8 cellular contexts compared by ENCODE assay signal in the genomic region with DNA sequence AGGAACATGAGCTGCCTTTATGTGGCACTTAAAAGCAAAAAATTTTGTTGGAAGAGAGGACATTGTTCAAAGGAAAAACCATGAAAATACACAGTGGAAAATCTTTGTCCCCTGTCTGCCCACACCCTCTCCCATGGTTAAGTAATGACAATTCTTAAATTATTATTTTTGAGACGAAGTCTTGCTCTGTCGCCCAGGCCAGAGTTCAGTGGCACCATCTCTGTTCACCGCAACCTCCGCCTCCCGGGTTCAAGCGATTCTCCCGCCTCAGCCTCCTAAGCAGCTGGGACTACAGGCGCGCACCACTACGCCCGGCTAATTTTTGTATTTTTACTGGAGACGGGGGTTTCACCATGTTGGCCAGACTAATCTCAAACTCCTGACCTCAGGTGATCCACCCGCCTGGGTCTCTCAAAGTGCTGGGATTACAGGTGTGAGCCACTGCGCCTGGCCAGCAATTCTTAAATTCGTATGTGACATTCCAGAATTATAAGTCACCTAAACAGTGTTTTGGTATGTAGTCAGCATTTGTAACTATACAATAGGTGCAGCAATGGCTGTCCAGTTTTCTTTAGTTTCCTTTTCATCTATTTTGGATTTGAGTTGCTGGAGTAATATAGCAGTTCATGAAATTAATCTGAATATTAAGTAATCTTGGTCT. TPM values are rescaled to one million over a fixed set of nuclear protein-coding genes. Genes with fewer than 3 reads are reported as not detected.
A peak's percentile ranks its signal among the peaks of the same experiment; 100 is the strongest.
DNase-seq lines count a peak whose midpoint lies in the region; ATAC-seq, FAIRE-seq and TF ChIP-seq lines count a peak whose summit lies in the region.

No MANE protein-coding gene starts in this region.

- POLR2A ChIA-PET in CD4-positive, alpha-beta memory T cell (lab: Charles Lee; ENCODE audit: partially characterized antibody): interaction anchor here (0.8 to 3.6 kb wide), 4 partner anchors 75 to 789 kb away, joined by 3 to 37 read pairs (median 6); partner anchors contain the start of genes CAGE1, EEF1E1, RIOK1 and SNRNP48
- POLR2A ChIA-PET in H1 (lab: Charles Lee; ENCODE audit: partially characterized antibody): interaction anchor here (0.8 to 1.3 kb wide), 2 partner anchors 10 to 22 kb away, joined by 3 read pairs; no protein-coding TSS in a partner anchor

- no peak overlapping the region for H2BK15ac ChIP-seq in H1 (ENCODE audit: low read length)

- no peak overlapping the region for H2AK5ac ChIP-seq in H1 (ENCODE audit: low read depth, low read length)

- peak overlapping the region; percentile 83 to 95 (median 93) for H3K27ac Mint-ChIP-seq in CD4-positive, alpha-beta memory T cell
- H3K27ac Mint-ChIP-seq in osteocyte (ENCODE audit: unreplicated experiment): peak overlapping the region; percentile 97

- peak overlapping the region in 1 of 2 donors; percentile 95 for H3K4me3 ChIP-seq in CD4-positive, alpha-beta memory T cell (ENCODE audit: low read length in 2 of 2)
- H3K4me3 ChIP-seq in NT2/D1 (ENCODE audit: insufficient read length, low read depth): peak overlapping the region; percentile 82
- peak overlapping the region; percentile 2 to 84 (median 49); a peak in 6 of 8 replicates for H3K4me3 ChIP-seq in H1 (ENCODE audit: extremely low read depth in 1 of 4, insufficient read depth in 2 of 4, low read depth in 3 of 4, low read length in 4 of 4)

- H3K9me3 ChIP-seq in CD4-positive, alpha-beta memory T cell (ENCODE audit: control insufficient read depth in 1 of 2, low read length in 2 of 2): no peaks in the 10 kb centered on the region
- H3K9me3 ChIP-seq in NT2/D1 (ENCODE audit: insufficient read depth, low read length): no peaks in the 10 kb centered on the region
- H3K9me3 ChIP-seq in H1 (ENCODE audit: insufficient read depth in 2 of 2, low read depth in 1 of 2, low read length in 1 of 2): no peaks in the 10 kb centered on the region

- peak overlapping the region; percentile 91 to 100 (median 96) for H3K4me3 Mint-ChIP-seq in CD4-positive, alpha-beta memory T cell
- H3K4me3 Mint-ChIP-seq in osteocyte (ENCODE audit: unreplicated experiment): peak overlapping the region; percentile 91

- DNase-seq in CD4-positive, alpha-beta memory T cell: no peak
- no peak for DNase-seq in NT2/D1 (ENCODE audit: low read depth, low spot score)
- no peak for DNase-seq in H1 (ENCODE audit: low read depth in 1 of 2, low spot score in 2 of 2)
- no peak for DNase-seq in osteocyte (ENCODE audit: extremely low spot score, unreplicated experiment)
- no peak for DNase-seq in NCI-H510A treated with DMSO at 0.1 percent for 48 hours (lab: John Stamatoyannopoulos, UW)

- peaks cover 0 to 6% of the 10 kb centered on the region in 2 experiments for H4K20me1 ChIP-seq in H1 (replicated peaks in 1 of 2; ENCODE audit: control insufficient read depth in 1 of 2, insufficient read depth in 2 of 2, low read length in 2 of 2)

- TF ChIP-seq CTCF in H1 (IDR thresholded peaks at IDR 0.05; ENCODE audit: control extremely low read depth in 1 of 3, insufficient read depth in 1 of 3, low read depth in 1 of 3, low read length in 3 of 3) (no peak), osteocyte (IDR thresholded peaks at IDR 0.05) (no peak)

- peaks cover 5% of the 10 kb centered on the region for H3K36me3 ChIP-seq in CD4-positive, alpha-beta memory T cell (ENCODE audit: insufficient read depth, low read length)
- H3K36me3 ChIP-seq in NT2/D1 (ENCODE audit: insufficient read depth, insufficient read length, low read length) (peaks cover 19% of the 10 kb centered on the region), H1 (ENCODE audit: control insufficient read depth in 2 of 4, insufficient read depth in 4 of 4, low read length in 3 of 4) (peaks cover 4 to 14% (median 10%) of the 10 kb centered on the region in 4 experiments)

- peaks cover 0 to under 1% of the 10 kb centered on the region in 2 donors for H3K27me3 Mint-ChIP-seq in CD4-positive, alpha-beta memory T cell
- H3K27me3 Mint-ChIP-seq in osteocyte (ENCODE audit: unreplicated experiment): no peaks in the 10 kb centered on the region

- H3K9ac ChIP-seq in NT2/D1 (ENCODE audit: insufficient read length, low read depth): peak overlapping the region; percentile 38
- peak overlapping the region in 3 of 4 experiments; percentile 27 to 77 (median 61); a peak in 4 of 7 replicates for H3K9ac ChIP-seq in H1 (replicated peaks in 1 of 4; ENCODE audit: extremely low read depth in 1 of 4, low read depth in 3 of 4, low read length in 3 of 4)

- no peak overlapping the region for H2BK5ac ChIP-seq in H1 (ENCODE audit: low read depth, low read length)

- H3K79me1 ChIP-seq in H1 (ENCODE audit: low read depth, low read length): no peaks in the 10 kb centered on the region

- H3K27ac ChIP-seq in CD4-positive, alpha-beta memory T cell (ENCODE audit: low read depth, low read length): peak overlapping the region; percentile 77
- no peak overlapping the region for H3K27ac ChIP-seq in H1 (ENCODE audit: low read depth, low read length)

- no peak for FAIRE-seq in H1 (lab: Jason Lieb, UNC)

- H3K14ac ChIP-seq in H1 (ENCODE audit: insufficient read length): no peak overlapping the region

- peaks cover 0 to 30% of the 10 kb centered on the region in 2 experiments; a peak in 3 of 4 replicates for H3K79me2 ChIP-seq in H1 (ENCODE audit: control insufficient read depth in 1 of 2, insufficient read depth in 2 of 2, low read length in 2 of 2)

- H4K8ac ChIP-seq in H1 (ENCODE audit: extremely low read depth, insufficient read depth, low read length): no peak overlapping the region; the same call in 1 of the 2 replicates

- peak overlapping the region; percentile 10 for H2BK120ac ChIP-seq in H1 (replicated peaks; ENCODE audit: low read depth, low read length)

- peaks cover 4% of the 10 kb centered on the region; the same call in 1 of the 2 replicates for H3K23me2 ChIP-seq in H1 (ENCODE audit: low read depth, low read length)

- no peaks in the 10 kb centered on the region for H3K9me3 Mint-ChIP-seq in CD4-positive, alpha-beta memory T cell
- H3K9me3 Mint-ChIP-seq in osteocyte (ENCODE audit: unreplicated experiment): no peaks in the 10 kb centered on the region

- no peak overlapping the region for H3K23ac ChIP-seq in H1 (ENCODE audit: insufficient read length)

- ATAC-seq in HG02981 (IDR thresholded peaks at IDR 0.05; ENCODE audit: unreplicated experiment) (no peak), GM19397 (IDR thresholded peaks at IDR 0.05; ENCODE audit: unreplicated experiment) (no peak), HG03469 (IDR thresholded peaks at IDR 0.05; ENCODE audit: unreplicated experiment) (no peak)

- no peak overlapping the region for H3K18ac ChIP-seq in H1 (ENCODE audit: extremely low read depth, low read length)

- H2AFZ ChIP-seq in H1 (ENCODE audit: low read length): peak overlapping the region; percentile 85; the same call in 1 of the 2 replicates

- TF ChIP-seq POLR2A in H1 (IDR thresholded peaks at IDR 0.05; ENCODE audit: control extremely low read depth in 1 of 2, low read depth in 2 of 2, low read length in 2 of 2): no peak

- TF ChIP-seq RAD21 in H1 (IDR thresholded peaks at IDR 0.05 in 1 of 2, conservative IDR thresholded peaks at IDR 0.05 in 1 of 2; ENCODE audit: low read depth in 2 of 2, low read length in 2 of 2): no peak

- H2BK12ac ChIP-seq in H1 (ENCODE audit: low read depth, low read length): no peak overlapping the region

- H3K4me2 ChIP-seq in H1 (ENCODE audit: insufficient read depth in 1 of 2, low read depth in 2 of 2, low read length in 2 of 2): peak overlapping the region; percentile 61 to 79

- no peak overlapping the region for H2BK20ac ChIP-seq in H1 (ENCODE audit: low read length)

- H3K27me3 ChIP-seq in CD4-positive, alpha-beta memory T cell (ENCODE audit: insufficient read depth, low read length): no peaks in the 10 kb centered on the region
- H3K27me3 ChIP-seq in NT2/D1 (ENCODE audit: insufficient read depth, insufficient read length) (no peaks in the 10 kb centered on the region), H1 (replicated peaks in 1 of 4; ENCODE audit: control insufficient read depth in 3 of 4, extremely low read depth in 1 of 4, insufficient read depth in 3 of 4, low read length in 3 of 4) (no peaks in the 10 kb centered on the region)

- peak overlapping the region; percentile 63 for H3K4ac ChIP-seq in H1 (replicated peaks; ENCODE audit: insufficient read length, low read depth, low read length)

- WGBS in H1 (ENCODE audit: extremely low coverage in 1 of 2, insufficient coverage in 1 of 2, insufficient read length in 1 of 2, insufficient replicate concordance in 2 of 2, low coverage in 1 of 2, low lambda C conversion rate in 2 of 2, missing lambda C conversion rate in 1 of 2), 2 experiments: 84% methylated on average over 15 of the region's 15 CpGs; no CpG with 5 or more reads in 1 of the 2 experiments

- H3K56ac ChIP-seq in H1 (replicated peaks; ENCODE audit: insufficient read length, low read depth, low read length): no peak overlapping the region

- peaks cover 45% of the 10 kb centered on the region for H3K4me1 ChIP-seq in CD4-positive, alpha-beta memory T cell (ENCODE audit: insufficient read depth, low read length)
- H3K4me1 ChIP-seq in NT2/D1 (ENCODE audit: insufficient read depth, insufficient read length) (no peaks in the 10 kb centered on the region), H1 (replicated peaks in 1 of 4; ENCODE audit: control insufficient read depth in 3 of 4, insufficient read depth in 4 of 4, low read length in 3 of 4) (no peaks in the 10 kb centered on the region; a peak in 1 of 7 replicates)

- peaks cover 27 to 54% (median 41%) of the 10 kb centered on the region in 4 donors for H3K4me1 Mint-ChIP-seq in CD4-positive, alpha-beta memory T cell
- H3K4me1 Mint-ChIP-seq in osteocyte (ENCODE audit: unreplicated experiment): peaks cover 38% of the 10 kb centered on the region

- H3K36me3 Mint-ChIP-seq in CD4-positive, alpha-beta memory T cell: peaks cover 11 to 23% of the 10 kb centered on the region in 2 donors
- H3K36me3 Mint-ChIP-seq in osteocyte (ENCODE audit: unreplicated experiment): peaks cover 15% of the 10 kb centered on the region

- peak overlapping the region; percentile 89 for H4K5ac ChIP-seq in H1 (ENCODE audit: insufficient read length, low read depth, low read length)

- intact Hi-C loops in CD4-positive, alpha-beta memory T cell (cut with micrococcal nuclease): loop anchor here (1.0 to 10.0 kb wide), 4 partner anchors 76 to 1121 kb away; partner anchors contain the start of genes BLOC1S5, CAGE1, RIOK1 and SLC35B3

- CTCF ChIA-PET in CD4-positive, alpha-beta memory T cell (lab: Charles Lee; ENCODE audit: partially characterized antibody): interaction anchor here (0.9 to 1.8 kb wide), 2 partner anchors 75 to 276 kb away, joined by 3 to 4 read pairs; partner anchors contain the start of gene SNRNP48
- CTCF ChIA-PET in H1 (lab: Charles Lee; ENCODE audit: partially characterized antibody): interaction anchor here (0.6 to 1.9 kb wide), 5 partner anchors 9 to 256 kb away, joined by 3 to 5 read pairs (median 3); no protein-coding TSS in a partner anchor

- H4K91ac ChIP-seq in H1 (replicated peaks; ENCODE audit: insufficient read length, low read length): no peak overlapping the region

- no peak for TF ChIP-seq EP300 in H1 (IDR thresholded peaks at IDR 0.05; ENCODE audit: borderline replicate concordance in 1 of 2, low read depth in 2 of 2, low read length in 2 of 2)

RNA-seq across cellular contexts. Expression of gene SSR1, which starts 0.6 kb away (rescaled TPM):
- total RNA-seq in CD4-positive, alpha-beta memory T cell: 100 to 1,000 TPM; 150 to 158 TPM
- 100 to 1,000 TPM; 177 to 232 TPM for polyA plus RNA-seq in CD4-positive, alpha-beta memory T cell
- total RNA-seq in H1 (2021; fragmentation: NEBNext Ultra II Directional; extraction: Animal tissue kit (Norgen Biotek cat#: 25700)): 98.9 and 117 TPM in 2 replicates
- polyA plus RNA-seq in H1 (2011; rRNA removed): 15.4 and 26.6 TPM in 2 replicates
- 48.6 TPM for polyA plus RNA-seq in H1 (2011; cell fraction: cytosol; rRNA removed)
- polyA plus RNA-seq in H1 (2011; cell fraction: nucleus; rRNA removed): 55.6 TPM
- polyA plus RNA-seq in H1 (2012, experiment 1 of 2): 51.3 to 84.4 TPM (median 64.6 TPM) in 4 replicates
- 7.7 TPM for polyA plus RNA-seq in H1 (2012, experiment 2 of 2)
- polyA plus RNA-seq in H1 (2013, experiment 1 of 2): 89.8 TPM
- polyA plus RNA-seq in H1 (2013, experiment 2 of 2): 112 TPM
- 65.9 and 78.5 TPM in 2 replicates for polyA minus RNA-seq in H1 (2011; rRNA and poly(A)+ RNA removed)
- 52.8 TPM for polyA minus RNA-seq in H1 (2011; cell fraction: cytosol; rRNA and poly(A)+ RNA removed)
- 25.5 TPM for polyA minus RNA-seq in H1 (2011; cell fraction: nucleus; rRNA and poly(A)+ RNA removed)
- 183 and 204 TPM in 2 replicates for total RNA-seq in osteocyte
